Comparison of ENCODE assay signal across 9 cellular contexts in genomic region chr10:71747808-71748523, GRCh38. TPM values are rescaled to one million over a fixed set of nuclear protein-coding genes. Genes with fewer than 3 reads are reported as not detected.
DNase-seq lines count a peak whose midpoint lies in the region; ATAC-seq and TF ChIP-seq lines count a peak whose summit lies in the region.
"Had no signal": no experiment of that assay in that cellular context is flagged by ENCODE, and none has a peak within 500 bp of the region (broad histone marks: within the 10 kb centered on the region; RNA-seq: fewer than 3 reads in every experiment).

No MANE protein-coding gene starts in this region.

- H3K36me3 ChIP-seq in spleen, result peaks cover 0 to 43% (median 27%) of the 10 kb centered on the region in 6 donors
- no peaks in the 10 kb centered on the region for H3K36me3 ChIP-seq in PC-3 (ENCODE audit: low read depth, low read length)

- TF ChIP-seq CTCF in spleen (IDR thresholded peaks at IDR 0.05 in 8 of 11, conservative IDR thresholded peaks at IDR 0.05 in 3 of 11) (no peak), PC-3 (conservative IDR thresholded peaks at IDR 0.05; ENCODE audit: low read depth, low read length) (no peak)

- TF ChIP-seq POLR2A in spleen (IDR thresholded peaks at IDR 0.05), result no peak

- H3K27ac ChIP-seq in spleen (peak overlapping the region; percentile 86 to 98 (median 93)), PC-3 (ENCODE audit: low read length) (no peak overlapping the region)
- H3K27ac ChIP-seq: SJSA1 had no signal

- POLR2A ChIA-PET in PC-3 (lab: Charles Lee; ENCODE audit: unreplicated experiment), result no interaction called here

- CTCF ChIA-PET in PC-3 (lab: Charles Lee), result no interaction called here

- BruUV-seq in PC-3 (replicated peaks; lab: Mats Ljungman, UMichigan), result no TSS peak

- intact Hi-C loops in left cardiac atrium (cut with DNase I), result no loop called here
- intact Hi-C loops in spleen (cut with DNase I; ENCODE audit: low total_unique reads), result no loop called here
- intact Hi-C loops in PC-3 (cut with micrococcal nuclease), result no loop called here

- H3F3A ChIP-seq in PC-3 (ENCODE audit: low read length, unreplicated experiment), result no peaks in the 10 kb centered on the region

- H3K4me3 ChIP-seq in spleen (peak overlapping the region in 2 of 8 donors; percentile 10 to 50), PC-3 (ENCODE audit: low read length) (no peak overlapping the region)
- H3K4me3 ChIP-seq: SJSA1 had no signal

- H3K79me2 ChIP-seq in PC-3 (ENCODE audit: low read length), result no peaks in the 10 kb centered on the region

- no peak overlapping the region for H2AFZ ChIP-seq in PC-3 (ENCODE audit: low read length)

- H3K4me1 ChIP-seq in spleen (peaks cover 75 to 100% (median 94%) of the 10 kb centered on the region in 6 donors), PC-3 (ENCODE audit: insufficient read depth, low read length) (no peaks in the 10 kb centered on the region)

- no peak overlapping the region for H3K9ac ChIP-seq in PC-3 (ENCODE audit: low read length)

- no peaks in the 10 kb centered on the region for H3K9me2 ChIP-seq in PC-3 (replicated peaks; ENCODE audit: low read length)

- no peak overlapping the region for H3K4me2 ChIP-seq in PC-3 (ENCODE audit: low read length)

- H3K9me3 ChIP-seq in spleen (no peaks in the 10 kb centered on the region), PC-3 (ENCODE audit: low read length) (no peaks in the 10 kb centered on the region)
- H3K9me3 ChIP-seq: SJSA1 had no signal

- H4K20me1 ChIP-seq in PC-3 (ENCODE audit: low read length), result no peaks in the 10 kb centered on the region

- H3K27me3 ChIP-seq in spleen (replicated peaks in 1 of 7), result no peaks in the 10 kb centered on the region
- no peaks in the 10 kb centered on the region for H3K27me3 ChIP-seq in PC-3 (ENCODE audit: low read length)
- H3K27me3 ChIP-seq: SJSA1 had no signal

- ATAC-seq in GM19023 (IDR thresholded peaks at IDR 0.05; ENCODE audit: unreplicated experiment), result peak; percentile 47
- peak; percentile 8 to 26 for ATAC-seq in left cardiac atrium
- ATAC-seq in PC-3, result no peak

- 25 to 43% (median 34%) methylated on average over 8 to 10 of the region's 10 CpGs for WGBS in spleen, 5 donors

- peak; percentile 6 for DNase-seq in SIG-M5 (lab: John Stamatoyannopoulos, UW)
- DNase-seq in left cardiac atrium, result no peak
- DNase-seq in spleen, result peak; percentile 88
- DNase-seq in PC-3, result no peak
- DNase-seq in DMS114 treated with DMSO at 0.1 percent for 48 hours (lab: John Stamatoyannopoulos, UW; ENCODE audit: unreplicated experiment), result no peak
- no peak for DNase-seq in NCI-H2029 treated with DMSO at 0.1 percent for 48 hours (lab: John Stamatoyannopoulos, UW)
- no peak for DNase-seq in activated CD4-positive, alpha-beta T cell treated with anti-CD3 and anti-CD28 coated beads, Interleukin-2, amount 50 U/mL, for 1 hour

RNA-seq across cellular contexts. Expression of gene VSIR, which starts 25.4 kb away (rescaled TPM):
- total RNA-seq in left cardiac atrium, result 10 to 100 TPM; 40.6 to 65.3 TPM
- total RNA-seq in spleen, result 100 to 1,000 TPM; 202 to 512 (median 313) TPM
- polyA plus RNA-seq in spleen, result 10 to 100 TPM; 34.5 to 84.3 (median 50.4) TPM
- total RNA-seq in PC-3 (2014; rRNA removed), result 13.7 and 14.1 TPM in 2 replicates

RNA-seq across cellular contexts. Expression of gene C10orf105, which starts 28.4 kb away (rescaled TPM):
- total RNA-seq in left cardiac atrium, result under 1 TPM; 0.27 to 0.47 TPM
- 1 to 10 TPM; 1.4 to 4.4 (median 3.4) TPM for total RNA-seq in spleen
- polyA plus RNA-seq in spleen, result under 1 TPM; 0.08 to 0.38 (median 0.20) TPM
- not detected in 2 replicates for total RNA-seq in PC-3 (2014; rRNA removed)
- total RNA-seq: SJSA1 had no signal

Comparison
In these comparisons a context has a peak if more than half of its experiments do, and no peak if none do; other contexts are left out.
1. DNase-seq: peak in SIG-M5 (single experiment) and spleen (single experiment); none in left cardiac atrium (single experiment), PC-3 (single experiment), DMS114 treated with DMSO at 0.1 percent for 48 hours (single experiment), NCI-H2029 treated with DMSO at 0.1 percent for 48 hours (single experiment) and activated CD4-positive, alpha-beta T cell treated with anti-CD3 and anti-CD28 coated beads, Interleukin-2, amount 50 U/mL, for 1 hour (single experiment).